In genomic region chr3:112508860-112509259, GRCh38 we compare ENCODE assay signal across 24 cellular contexts. TPM values are rescaled to one million over a fixed set of nuclear protein-coding genes. Genes with fewer than 3 reads are reported as not detected.
DNase-seq lines count a peak whose midpoint lies in the region; ATAC-seq and TF ChIP-seq lines count a peak whose summit lies in the region.
"Had no signal": no experiment of that assay in that cellular context is flagged by ENCODE, and none has a peak within 500 bp of the region (broad histone marks: within the 10 kb centered on the region; RNA-seq: fewer than 3 reads in every experiment).

No MANE protein-coding gene starts in this region.

- H3K4me1 Mint-ChIP-seq in IgD-negative memory B cell = peaks cover 51 to 56% (median 55%) of the 10 kb centered on the region in 3 donors
- peaks cover 79% of the 10 kb centered on the region for H3K4me1 Mint-ChIP-seq in activated B cell treated with CpG ODN at 0.5 μM for 24 hours

- H3K79me2 ChIP-seq in mesendoderm (ENCODE audit: control insufficient read depth, insufficient read depth, low read length) = no peaks in the 10 kb centered on the region

- TF ChIP-seq CTCF in activated B cell treated with CpG ODN at 0.5 μM for 24 hours (IDR thresholded peaks at IDR 0.05) (no peak), thoracic aorta (IDR thresholded peaks at IDR 0.05) (no peak)

- H3K79me1 ChIP-seq in mesendoderm (ENCODE audit: low read length) = no peaks in the 10 kb centered on the region

- H3K36me3 Mint-ChIP-seq in IgD-negative memory B cell (peaks cover 7% of the 10 kb centered on the region), activated B cell treated with CpG ODN at 0.5 μM for 24 hours (ENCODE audit: low read depth) (peaks cover 5% of the 10 kb centered on the region)

- no peak overlapping the region for H4K5ac ChIP-seq in mesendoderm (ENCODE audit: low read length)

- H2BK15ac ChIP-seq in mesendoderm (replicated peaks; ENCODE audit: low read depth) = no peak overlapping the region

- no peak overlapping the region for H3K23ac ChIP-seq in mesendoderm (ENCODE audit: low read length)

- H3K4ac ChIP-seq in mesendoderm (ENCODE audit: low read depth, low read length) = no peak overlapping the region

- H3K18ac ChIP-seq in mesendoderm (ENCODE audit: low read length) = no peak overlapping the region

- no peak overlapping the region for H2BK5ac ChIP-seq in mesendoderm (ENCODE audit: low read length)

- peak overlapping the region; percentile 31 to 90 (median 65) for H3K27ac Mint-ChIP-seq in IgD-negative memory B cell
- peak overlapping the region; percentile 84 for H3K27ac Mint-ChIP-seq in activated B cell treated with CpG ODN at 0.5 μM for 24 hours

- DNase-seq in SIG-M5 treated with dmso at 0.1 percent for 504 hours (lab: John Stamatoyannopoulos, UW; ENCODE audit: unreplicated experiment) = peak; percentile 49
- no peak for DNase-seq in SIG-M5 (lab: John Stamatoyannopoulos, UW)
- no peak for DNase-seq in activated B cell treated with CpG ODN at 0.5 μM for 24 hours
- DNase-seq in thoracic aorta (ENCODE audit: low spot score) = no peak
- no peak for DNase-seq in mesendoderm
- no peak for DNase-seq in NCI-H1436 (lab: John Stamatoyannopoulos, UW)
- DNase-seq in central memory CD4-positive, alpha-beta T cell = no peak
- DNase-seq: 8988T, DMS 273 treated with DMSO at 0.1 percent for 48 hours, DND-41, GOT3, NCI-H1105, NCI-H1694, NCI-H2081 treated with DMSO at 0.1 percent for 48 hours, NCI-H510A, NCI-H774, PC-9 had no signal

- intact Hi-C loops in activated B cell treated with CpG ODN at 0.5 μM for 24 hours (cut with micrococcal nuclease) = no loop called here

- H3K4me3 ChIP-seq in thoracic aorta (no peak overlapping the region), mesendoderm (ENCODE audit: low read length) (no peak overlapping the region)
- H3K4me3 ChIP-seq: PC-9, SJSA1 had no signal

- H3K27me3 Mint-ChIP-seq in IgD-negative memory B cell (no peaks in the 10 kb centered on the region), activated B cell treated with CpG ODN at 0.5 μM for 24 hours (no peaks in the 10 kb centered on the region)

- H2BK120ac ChIP-seq in mesendoderm (ENCODE audit: low read depth, low read length) = no peak overlapping the region

- ATAC-seq in activated B cell treated with CpG ODN at 0.5 μM for 24 hours (ENCODE audit: low read depth) (no peak), thoracic aorta (ENCODE audit: insufficient number of reproducible peaks, low FRiP score, low read depth) (no peak)
- ATAC-seq: HCT116 had no signal

- H3K56ac ChIP-seq in mesendoderm (ENCODE audit: low read length) = no peak overlapping the region

- CTCF ChIA-PET in activated B cell treated with CpG ODN at 0.5 μM for 24 hours (lab: Charles Lee) = interaction anchor here (1.2 to 1.4 kb wide), 3 partner anchors 71 to 397 kb away, joined by 3 to 5 read pairs (median 3); partner anchors contain the start of gene CD200

- H3K4me3 Mint-ChIP-seq in IgD-negative memory B cell = peak overlapping the region in 3 of 4 donors; percentile 39 to 85 (median 83)
- H3K4me3 Mint-ChIP-seq in activated B cell treated with CpG ODN at 0.5 μM for 24 hours = peak overlapping the region; percentile 60

- H3K4me2 ChIP-seq in mesendoderm (ENCODE audit: low read length) = no peak overlapping the region
- H3K4me2 ChIP-seq: PC-9 had no signal

- H3K9me3 ChIP-seq in thoracic aorta = no peaks in the 10 kb centered on the region
- H3K9me3 ChIP-seq: SJSA1 had no signal

- peak overlapping the region; percentile 66 to 70 for H3K27ac ChIP-seq in thoracic aorta
- H3K27ac ChIP-seq in mesendoderm (ENCODE audit: low read depth, low read length) = no peak overlapping the region
- H3K27ac ChIP-seq: HL-60, PC-9, SJSA1 had no signal

- no peaks in the 10 kb centered on the region for H3K9me3 Mint-ChIP-seq in IgD-negative memory B cell
- H3K9me3 Mint-ChIP-seq in activated B cell treated with CpG ODN at 0.5 μM for 24 hours = peaks cover 2% of the 10 kb centered on the region

- H3K9ac ChIP-seq in mesendoderm (ENCODE audit: low read length) = no peak overlapping the region

- peaks cover 12 to 21% of the 10 kb centered on the region in 2 donors for H3K4me1 ChIP-seq in thoracic aorta (ENCODE audit: control insufficient read depth in 1 of 2, low read depth in 2 of 2)
- H3K4me1 ChIP-seq in mesendoderm (ENCODE audit: control insufficient read depth, low read depth, low read length) = no peaks in the 10 kb centered on the region
- H3K4me1 ChIP-seq: SJSA1 had no signal

- no peak overlapping the region for H2AK5ac ChIP-seq in mesendoderm (ENCODE audit: low read length)

- POLR2A ChIA-PET in activated B cell treated with CpG ODN at 0.5 μM for 24 hours (lab: Charles Lee) = interaction anchor here (1.1 to 4.4 kb wide), 2 partner anchors 10 to 20 kb away, joined by 4 to 68 read pairs; partner anchors contain the start of gene BTLA

- H4K8ac ChIP-seq in mesendoderm (ENCODE audit: low read depth, low read length) = no peak overlapping the region

- H3K36me3 ChIP-seq in thoracic aorta = no peaks in the 10 kb centered on the region
- no peaks in the 10 kb centered on the region for H3K36me3 ChIP-seq in mesendoderm (ENCODE audit: control insufficient read depth, insufficient read depth, low read length)
- H3K36me3 ChIP-seq: SJSA1 had no signal

- H3K27me3 ChIP-seq in thoracic aorta (replicated peaks; ENCODE audit: insufficient read depth) = no peaks in the 10 kb centered on the region
- H3K27me3 ChIP-seq in mesendoderm (ENCODE audit: insufficient read depth, low read length, poor library complexity) = no peaks in the 10 kb centered on the region
- H3K27me3 ChIP-seq: SJSA1 had no signal

RNA-seq across cellular contexts. Expression of gene BTLA, which starts 9.6 kb away (rescaled TPM):
- 85.4 TPM for polyA plus RNA-seq in IgD-negative memory B cell
- 49.8 and 53.2 TPM in 2 replicates for total RNA-seq in activated B cell treated with CpG ODN at 0.5 μM for 24 hours
- total RNA-seq in thoracic aorta = under 1 TPM in 1 of 2 donors, not detected in 1; 0.35 TPM
- 0.06 TPM for polyA plus RNA-seq in mesendoderm (2013, experiment 1 of 2)
- 0.11 TPM for polyA plus RNA-seq in mesendoderm (2013, experiment 2 of 2)
- total RNA-seq: HT1080, M059J, PC-9, SJSA1 had no signal
- polyA plus RNA-seq: AG04450 had no signal

RNA-seq across cellular contexts. Expression of gene ATG3, which starts 52.9 kb away (rescaled TPM):
- polyA plus RNA-seq in IgD-negative memory B cell = 61.7 TPM
- total RNA-seq in activated B cell treated with CpG ODN at 0.5 μM for 24 hours (48.3 and 54.9 TPM in 2 replicates), thoracic aorta (10 to 100 TPM; 37.5 to 52.6 TPM)
- 45.6 TPM for polyA plus RNA-seq in mesendoderm (2013, experiment 1 of 2)
- polyA plus RNA-seq in mesendoderm (2013, experiment 2 of 2) = 49.0 TPM

RNA-seq across cellular contexts. Expression of gene SLC35A5, which starts 53.0 kb away (rescaled TPM):
- 28.0 TPM for polyA plus RNA-seq in IgD-negative memory B cell
- total RNA-seq in activated B cell treated with CpG ODN at 0.5 μM for 24 hours (25.1 and 26.6 TPM in 2 replicates), thoracic aorta (10 to 100 TPM; 17.5 to 45.9 TPM)
- 16.2 TPM for polyA plus RNA-seq in mesendoderm (2013, experiment 1 of 2)
- polyA plus RNA-seq in mesendoderm (2013, experiment 2 of 2) = 15.9 TPM

Comparison
In these comparisons a context has a peak if more than half of its experiments do, and no peak if none do; other contexts are left out.
1. RNA of gene BTLA, which starts 9.6 kb away (total RNA-seq): 49.8 to 53.2 TPM in activated B cell treated with CpG ODN at 0.5 μM for 24 hours; 0.35 TPM in thoracic aorta; every median in the first group is over 10 times any median in the second.